In the genomic region with DNA sequence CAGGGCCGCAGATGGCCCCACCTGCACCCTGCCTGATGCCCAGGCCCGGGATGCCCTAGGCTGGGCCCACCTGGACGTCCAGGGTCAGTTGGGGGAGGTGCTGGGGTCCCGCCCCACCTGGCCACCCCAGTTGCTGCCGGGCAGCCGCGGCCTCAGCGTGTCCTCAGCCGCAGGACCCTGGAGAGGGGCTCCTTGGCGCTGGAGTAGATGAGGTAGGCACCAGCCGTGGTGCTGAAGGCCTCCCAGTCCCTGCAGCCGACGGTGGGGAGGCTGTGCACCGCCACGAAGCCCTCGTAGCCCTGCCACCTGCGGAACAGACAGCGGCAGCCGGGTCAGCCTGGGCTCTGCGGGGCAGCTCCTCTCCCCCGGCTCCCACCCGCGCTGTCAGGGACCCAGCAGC, we compare ENCODE assay signal across 29 cellular contexts. TPM values are rescaled to one million over a fixed set of nuclear protein-coding genes. Genes with fewer than 3 reads are reported as not detected.
"Had no signal": no experiment of that assay in that cellular context is flagged by ENCODE, and none has a peak within 500 bp of the region (broad histone marks: within the 10 kb centered on the region; RNA-seq: fewer than 3 reads in every experiment).

No MANE protein-coding gene starts in this region.

- H3K36me3 Mint-ChIP-seq: memory B cell; natural killer cell; stimulated activated effector memory CD8-positive, alpha-beta T cell treated with anti-CD3 and anti-CD28 coated beads, Interleukin-12 subunit alpha, Interleukin-12 subunit beta, amount 100 ng/mL, for 72 hours had no signal

- H3K4me3 Mint-ChIP-seq: memory B cell; mesothelial cell of epicardium; natural killer cell; neural crest cell; stimulated activated effector memory CD8-positive, alpha-beta T cell treated with anti-CD3 and anti-CD28 coated beads, Interleukin-12 subunit alpha, Interleukin-12 subunit beta, amount 100 ng/mL, for 72 hours; stimulated activated naive CD8-positive, alpha-beta T cell treated with anti-CD3 and anti-CD28 coated beads, Interleukin-15, Interleukin-2, amounts not matched to agents 100 ng/mL and 50 ng/mL, for 24 hours had no signal

- H3K27me3 Mint-ChIP-seq: stimulated activated naive CD8-positive, alpha-beta T cell treated with anti-CD3 and anti-CD28 coated beads, Interleukin-15, Interleukin-2, amounts not matched to agents 100 ng/mL and 50 ng/mL, for 24 hours had no signal

- H3K27ac ChIP-seq: esophagus muscularis mucosa, gastrocnemius medialis, heart right ventricle, left lung, lower lobe of right lung, parathyroid adenoma, psoas muscle, right lobe of liver, tibial artery, upper lobe of left lung, uterus had no signal

- H3K9ac ChIP-seq: parathyroid adenoma had no signal

- H3K9me3 ChIP-seq: esophagus muscularis mucosa, gastrocnemius medialis, heart right ventricle, left lung, lower lobe of right lung, psoas muscle, right lobe of liver, tibial artery, upper lobe of left lung, uterus had no signal

- ATAC-seq: gastrocnemius medialis; left lung; natural killer cell; psoas muscle; stimulated activated effector memory CD8-positive, alpha-beta T cell treated with anti-CD3 and anti-CD28 coated beads, Interleukin-12 subunit alpha, Interleukin-12 subunit beta, amount 100 ng/mL, for 72 hours had no signal

- H3K4me1 ChIP-seq: gastrocnemius medialis, left lung, parathyroid adenoma, psoas muscle, right lobe of liver, tibial artery, uterus had no signal

- H3K27ac Mint-ChIP-seq: memory B cell; mesothelial cell of epicardium; natural killer cell; stimulated activated effector memory CD8-positive, alpha-beta T cell treated with anti-CD3 and anti-CD28 coated beads, Interleukin-12 subunit alpha, Interleukin-12 subunit beta, amount 100 ng/mL, for 72 hours; stimulated activated naive CD8-positive, alpha-beta T cell treated with anti-CD3 and anti-CD28 coated beads, Interleukin-15, Interleukin-2, amounts not matched to agents 100 ng/mL and 50 ng/mL, for 24 hours had no signal

- FAIRE-seq: endometrium, islet of Langerhans had no signal

- DNase-seq: effector memory CD4-positive, alpha-beta T cell; gastrocnemius medialis; heart right ventricle; hypothalamus; lower lobe of right lung; natural killer cell; occipital lobe; retina; stimulated activated CD4-positive, alpha-beta T cell treated with anti-CD3 and anti-CD28 coated beads, Interleukin-4, amount 100 ng/mL, for 1 hour; stimulated activated CD8-positive, alpha-beta memory T cell treated with anti-CD3 and anti-CD28 coated beads, Interleukin-4, amount 100 ng/mL, for 48 hours; tibial artery; uterus had no signal

- H3K4me1 Mint-ChIP-seq: stimulated activated effector memory CD8-positive, alpha-beta T cell treated with anti-CD3 and anti-CD28 coated beads, Interleukin-12 subunit alpha, Interleukin-12 subunit beta, amount 100 ng/mL, for 72 hours had no signal

- H3K4me3 ChIP-seq: esophagus muscularis mucosa, gastrocnemius medialis, heart right ventricle, left lung, lower lobe of right lung, psoas muscle, right lobe of liver, tibial artery, upper lobe of left lung, uterus had no signal

- H3K36me3 ChIP-seq: esophagus muscularis mucosa, gastrocnemius medialis, heart right ventricle, left lung, lower lobe of right lung, right lobe of liver, tibial artery, upper lobe of left lung, uterus had no signal

- H3K9me3 Mint-ChIP-seq: memory B cell; natural killer cell; neural crest cell; stimulated activated effector memory CD8-positive, alpha-beta T cell treated with anti-CD3 and anti-CD28 coated beads, Interleukin-12 subunit alpha, Interleukin-12 subunit beta, amount 100 ng/mL, for 72 hours; stimulated activated naive CD8-positive, alpha-beta T cell treated with anti-CD3 and anti-CD28 coated beads, Interleukin-15, Interleukin-2, amounts not matched to agents 100 ng/mL and 50 ng/mL, for 24 hours had no signal

RNA-seq across cellular contexts. Expression of a gene that starts 40.4 kb away (rescaled TPM):
- total RNA-seq: esophagus muscularis mucosa, fibroblast of villous mesenchyme, gastrocnemius medialis, heart right ventricle, left lung, lower lobe of right lung, mesothelial cell of epicardium, mucosa of gallbladder, myocyte, natural killer cell, neural crest cell, occipital lobe, psoas muscle, right lobe of liver, temporal lobe, upper lobe of left lung, uterus had no signal
- polyA plus RNA-seq: heart right ventricle, psoas muscle had no signal

RNA-seq across cellular contexts. Expression of a gene that starts 44.3 kb away (rescaled TPM):
- total RNA-seq: myocyte had no signal

RNA-seq across cellular contexts. Expression of a gene that starts 51.7 kb away (rescaled TPM):
- total RNA-seq: esophagus muscularis mucosa, fibroblast of villous mesenchyme, gastrocnemius medialis, heart right ventricle, lower lobe of right lung, mesothelial cell of epicardium, mucosa of gallbladder, myocyte, natural killer cell, neural crest cell, occipital lobe, psoas muscle, right lobe of liver, temporal lobe, upper lobe of left lung, uterus had no signal
- polyA plus RNA-seq: heart right ventricle, psoas muscle had no signal

RNA-seq across cellular contexts. Expression of a gene that starts 59.0 kb away (rescaled TPM):
- total RNA-seq: esophagus muscularis mucosa, fibroblast of villous mesenchyme, gastrocnemius medialis, heart right ventricle, left lung, lower lobe of right lung, mesothelial cell of epicardium, mucosa of gallbladder, myocyte, natural killer cell, neural crest cell, occipital lobe, psoas muscle, right lobe of liver, temporal lobe, upper lobe of left lung, uterus had no signal
- polyA plus RNA-seq: heart right ventricle, psoas muscle had no signal
